In the genomic region with DNA sequence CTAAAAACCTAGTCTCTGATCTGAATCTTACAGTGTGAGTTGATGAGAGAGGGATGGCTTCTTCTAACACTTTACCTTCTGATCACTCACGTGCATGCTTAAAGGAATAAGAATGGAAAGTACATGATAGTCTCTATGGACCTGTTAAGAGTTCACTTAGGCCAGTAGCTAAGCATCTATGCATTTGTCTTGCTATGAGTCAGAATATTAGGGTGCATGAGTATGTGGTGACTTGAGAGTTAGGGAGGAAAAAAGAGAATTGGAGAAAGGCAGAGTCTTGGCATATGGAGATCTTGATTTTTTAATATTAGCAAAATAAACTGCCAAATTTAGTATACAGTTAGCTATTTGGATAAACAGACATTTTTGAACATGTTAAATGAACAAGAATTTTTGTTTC, we compare ENCODE assay signal across 19 cellular contexts.
"Had no signal": no experiment of that assay in that cellular context is flagged by ENCODE, and none has a peak within 500 bp of the region (broad histone marks: within the 10 kb centered on the region; RNA-seq: fewer than 3 reads in every experiment).

No MANE protein-coding gene starts in this region.

- H3K4me1 ChIP-seq: adrenal gland, left lung, thyroid gland had no signal

- H3K27ac ChIP-seq: adrenal gland, esophagus muscularis mucosa, left lung, thyroid gland, WERI-Rb-1 had no signal

- H3K36me3 ChIP-seq: adrenal gland, esophagus muscularis mucosa, left lung, thyroid gland, WERI-Rb-1 had no signal

- H3K27me3 ChIP-seq: adrenal gland, esophagus muscularis mucosa, left lung, thyroid gland had no signal

- H3K9me3 ChIP-seq: adrenal gland, esophagus muscularis mucosa, left lung, thyroid gland had no signal

- ATAC-seq: activated naive CD4-positive, alpha-beta T cell treated with anti-CD3 and anti-CD28 coated beads, Interleukin-2, amount 50 U/mL, for 72 hours; left lung; natural killer cell treated with Interleukin-12 subunit alpha and Interleukin-12 subunit beta and Interleukin-15 and Interleukin-18, amount 100 ng/mL, for 72 hours had no signal

- DNase-seq: activated CD4-positive, alpha-beta T cell treated with anti-CD3 and anti-CD28 coated beads, Interleukin-2, amount 50 U/mL, for 48 hours; activated gamma-delta T cell treated with Interleukin-2 at 50 U/mL for 16 hours; adrenal gland; effector CD8-positive, alpha-beta T cell; foreskin melanocyte; glutamatergic neuron; left lung; nucleus accumbens; posterior cingulate gyrus; stimulated activated CD4-positive, alpha-beta T cell treated with anti-CD3 and anti-CD28 coated beads, Interleukin-12 subunit alpha, Interleukin-12 subunit beta, amount 100 ng/mL, for 4 hours; stimulated activated CD4-positive, alpha-beta T cell treated with anti-CD3 and anti-CD28 coated beads, Interleukin-1b, Interleukin-23, amount 100 ng/mL, for 48 hours; stimulated activated CD8-positive, alpha-beta memory T cell treated with anti-CD3 and anti-CD28 coated beads, Interleukin-4, amount 100 ng/mL, for 48 hours; stimulated activated naive CD4-positive, alpha-beta T cell; T-helper 2 cell; thyroid gland; WERI-Rb-1 had no signal

- H3K4me3 ChIP-seq: adrenal gland, esophagus muscularis mucosa, left lung, thyroid gland had no signal
